ENCODE assay signal across 11 cellular contexts in genomic region chr18:48814490-48815181, GRCh38.
DNase-seq lines count a peak whose midpoint lies in the region; ATAC-seq and TF ChIP-seq lines count a peak whose summit lies in the region.
"Had no signal": no experiment of that assay in that cellular context is flagged by ENCODE, and none has a peak within 500 bp of the region (broad histone marks: within the 10 kb centered on the region; RNA-seq: fewer than 3 reads in every experiment).

No MANE protein-coding gene starts in this region.

- no peaks in the 10 kb centered on the region for H3K9me3 Mint-ChIP-seq in HFFc6
- no peaks in the 10 kb centered on the region for H3K9me3 Mint-ChIP-seq in effector memory CD8-positive, alpha-beta T cell

- H3K4me3 Mint-ChIP-seq in HFFc6: no peak overlapping the region
- H3K4me3 Mint-ChIP-seq in effector memory CD8-positive, alpha-beta T cell: peak overlapping the region; percentile 37 to 60

- H3F3A ChIP-seq in smooth muscle cell (ENCODE audit: low read depth): no peaks in the 10 kb centered on the region

- TF ChIP-seq CTCF in HFFc6 (IDR thresholded peaks at IDR 0.05) (no peak), WERI-Rb-1 (IDR thresholded peaks at IDR 0.05; ENCODE audit: low read depth, low read length) (no peak), smooth muscle cell (IDR thresholded peaks at IDR 0.05; ENCODE audit: borderline replicate concordance, insufficient read depth, poor library complexity, severe bottlenecking) (no peak)

- no peaks in the 10 kb centered on the region for H3K27me3 ChIP-seq in WERI-Rb-1 (ENCODE audit: insufficient read depth, low read depth, severe bottlenecking)
- no peaks in the 10 kb centered on the region for H3K27me3 ChIP-seq in smooth muscle cell (ENCODE audit: low read depth)
- H3K27me3 ChIP-seq: neutrophil had no signal

- H3K36me3 ChIP-seq in WERI-Rb-1 (peaks cover 8% of the 10 kb centered on the region), smooth muscle cell (ENCODE audit: low read depth) (no peaks in the 10 kb centered on the region)
- H3K36me3 ChIP-seq: neutrophil had no signal

- H3K4me3 ChIP-seq in WERI-Rb-1 (ENCODE audit: low read depth, low read length) (no peak overlapping the region), smooth muscle cell (no peak overlapping the region)

- peaks cover 9% of the 10 kb centered on the region for H3K27me3 Mint-ChIP-seq in HFFc6 (ENCODE audit: insufficient read depth)
- H3K27me3 Mint-ChIP-seq in effector memory CD8-positive, alpha-beta T cell: no peaks in the 10 kb centered on the region

- H3K36me3 Mint-ChIP-seq in HFFc6 (ENCODE audit: low read depth): peaks cover 48% of the 10 kb centered on the region
- peaks cover 33% of the 10 kb centered on the region for H3K36me3 Mint-ChIP-seq in effector memory CD8-positive, alpha-beta T cell (ENCODE audit: insufficient read depth)

- no peaks in the 10 kb centered on the region for H3K9me3 ChIP-seq in WERI-Rb-1 (ENCODE audit: severe bottlenecking)
- H3K9me3 ChIP-seq in smooth muscle cell (replicated peaks; ENCODE audit: low read depth): no peaks in the 10 kb centered on the region
- H3K9me3 ChIP-seq: neutrophil had no signal

- ATAC-seq in effector memory CD8-positive, alpha-beta T cell (replicated peaks): peak; percentile 52
- ATAC-seq in esophagus mucosa (no peak), GM18511 (IDR thresholded peaks at IDR 0.05; ENCODE audit: unreplicated experiment) (no peak)

- peak overlapping the region; percentile 13 for H3K4me2 ChIP-seq in smooth muscle cell

- DNase-seq in HFFc6 (peak; percentile 21), WERI-Rb-1 (peak; percentile 2), smooth muscle cell (lab: John Stamatoyannopoulos, UW; ENCODE audit: unreplicated experiment) (no peak), NCI-H1092 (lab: John Stamatoyannopoulos, UW) (no peak), Kasumi-1 (lab: John Stamatoyannopoulos, UW) (no peak)
- peak; percentile 45 to 55 (median 47) for DNase-seq in effector memory CD8-positive, alpha-beta T cell
- DNase-seq: hypothalamus, NCI-H187 treated with DMSO at 0.1 percent for 48 hours had no signal

- peaks cover 36% of the 10 kb centered on the region for H3K4me1 Mint-ChIP-seq in HFFc6 (ENCODE audit: low read depth)
- H3K4me1 Mint-ChIP-seq in effector memory CD8-positive, alpha-beta T cell (ENCODE audit: low read depth in 2 of 2): peaks cover 58 to 62% of the 10 kb centered on the region in 2 donors

- no peak overlapping the region for H2AFZ ChIP-seq in smooth muscle cell (ENCODE audit: low read depth)

- H4K20me1 ChIP-seq in smooth muscle cell (ENCODE audit: low read depth): no peaks in the 10 kb centered on the region

- peaks cover 14% of the 10 kb centered on the region for H3K79me2 ChIP-seq in smooth muscle cell (ENCODE audit: low read depth)

- H3K27ac ChIP-seq in WERI-Rb-1 (no peak overlapping the region), smooth muscle cell (ENCODE audit: low read depth) (peak overlapping the region; percentile 88)
- H3K27ac ChIP-seq: neutrophil had no signal

- WGBS in smooth muscle cell (ENCODE audit: low lambda C conversion rate): 54% methylated on average over 5 of the region's 5 CpGs

- peak overlapping the region; percentile 75 for H3K9ac ChIP-seq in smooth muscle cell (ENCODE audit: low read depth)

- H3K27ac Mint-ChIP-seq in HFFc6: peak overlapping the region; percentile 73
- H3K27ac Mint-ChIP-seq in effector memory CD8-positive, alpha-beta T cell: peak overlapping the region; percentile 95 to 98

- H3K4me1 ChIP-seq in smooth muscle cell (ENCODE audit: low read depth): peaks cover 7% of the 10 kb centered on the region

Comparison
In these comparisons a context has a peak if more than half of its experiments do, and no peak if none do; other contexts are left out.
1. DNase-seq: peak in HFFc6 (single experiment), WERI-Rb-1 (single experiment) and effector memory CD8-positive, alpha-beta T cell (3 of 3); none in smooth muscle cell (single experiment), NCI-H1092 (single experiment) and Kasumi-1 (0 of 2).